In genomic region chr2:25912851-25913695, GRCh38 we compare ENCODE assay signal across 11 cellular contexts. TPM values are rescaled to one million over a fixed set of nuclear protein-coding genes. Genes with fewer than 3 reads are reported as not detected.
DNase-seq lines count a peak whose midpoint lies in the region; TF ChIP-seq lines count a peak whose summit lies in the region.
"Had no signal": no experiment of that assay in that cellular context is flagged by ENCODE, and none has a peak within 500 bp of the region (broad histone marks: within the 10 kb centered on the region; RNA-seq: fewer than 3 reads in every experiment).

No MANE protein-coding gene starts in this region.

- H3K27ac ChIP-seq in HEK293 (ENCODE audit: extremely low read depth, low read depth, low read length) (no peak overlapping the region), SK-N-SH (ENCODE audit: low read depth in 2 of 2, low read length in 1 of 2) (peak overlapping the region in 1 of 2 experiments; percentile 29; a peak in 1 of 4 replicates)
- H3K27ac ChIP-seq: KMS-11 had no signal

- peak overlapping the region; percentile 75; the same call in 1 of the 2 replicates for H2AFZ ChIP-seq in SK-N-SH (ENCODE audit: low read depth)

- no peak overlapping the region for H3K4me3 ChIP-seq in HEK293 (ENCODE audit: low read depth, low read length)
- no peak overlapping the region for H3K4me3 ChIP-seq in SK-N-SH (ENCODE audit: low read depth in 2 of 2, low read length in 1 of 2)

- 0 out of 2 replicates have a peak, but pooled peaks have one; percentile 1 for TF ChIP-seq RAD21 in SK-N-SH (IDR thresholded peaks at IDR 0.05; ENCODE audit: low read length)

- H3K9me3 ChIP-seq in HEK293 (ENCODE audit: control insufficient read depth, insufficient read depth, low read depth, low read length), result no peaks in the 10 kb centered on the region
- H3K9me3 ChIP-seq in SK-N-SH, result no peaks in the 10 kb centered on the region

- no peaks in the 10 kb centered on the region for H3K9me2 ChIP-seq in SK-N-SH

- H3K27me3 ChIP-seq in SK-N-SH (ENCODE audit: insufficient read depth), result no peaks in the 10 kb centered on the region

- CTCF ChIA-PET in HEK293 (lab: Yijun Ruan, JAX), result interaction anchor here (0.6 to 0.7 kb wide), 2 partner anchors 30 to 302 kb away, joined by 3 to 4 read pairs; no protein-coding TSS in a partner anchor
- CTCF ChIA-PET in SK-N-SH (lab: Yijun Ruan, JAX), result no interaction called here

- no peak overlapping the region for H3K9ac ChIP-seq in SK-N-SH
- H3K9ac ChIP-seq: KMS-11 had no signal

- no peaks in the 10 kb centered on the region for H3F3A ChIP-seq in SK-N-SH (replicated peaks; ENCODE audit: insufficient read depth)

- POLR2A ChIA-PET in HEK293 (lab: Yijun Ruan, JAX), result interaction anchor here (1.3 kb wide), 1 partner anchor 35 kb away, joined by 6 read pairs; the partner anchor contains the start of gene ASXL2
- POLR2A ChIA-PET in SK-N-SH (lab: Yijun Ruan, JAX), result interaction anchor here (2.0 kb wide), 1 partner anchor 35 kb away, joined by 5 read pairs; the partner anchor contains the start of gene ASXL2

- H3K4me2 ChIP-seq in SK-N-SH, result peak overlapping the region; percentile 53
- H3K4me2 ChIP-seq: KMS-11 had no signal

- H3K36me3 ChIP-seq in HEK293 (ENCODE audit: control insufficient read depth in 2 of 2, insufficient read depth in 1 of 2, low read length in 2 of 2), result no peaks in the 10 kb centered on the region
- no peaks in the 10 kb centered on the region for H3K36me3 ChIP-seq in SK-N-SH (replicated peaks in 1 of 2; ENCODE audit: control insufficient read depth in 1 of 2, insufficient read depth in 2 of 2, low read length in 1 of 2)

- H3K79me2 ChIP-seq in SK-N-SH (ENCODE audit: insufficient read depth), result no peaks in the 10 kb centered on the region

- TF ChIP-seq EP300 in SK-N-SH (IDR thresholded peaks at IDR 0.05; ENCODE audit: borderline replicate concordance in 1 of 2, low read depth in 1 of 2, low read length in 1 of 2), result no peak

- TF ChIP-seq CTCF in HEK293 (tag by site-specific recombination; IDR thresholded peaks at IDR 0.05), result no peak
- no peak for TF ChIP-seq CTCF in SK-N-SH (IDR thresholded peaks at IDR 0.05)

- H4K20me1 ChIP-seq in SK-N-SH (ENCODE audit: insufficient read depth), result no peaks in the 10 kb centered on the region

- 31% methylated on average over 10 of the region's 10 CpGs for WGBS in SK-N-SH (ENCODE audit: low lambda C conversion rate)

- DNase-seq in A172 (ENCODE audit: low spot score) (peak; percentile 25), SK-N-SH (peak; percentile 72), iPS DF 4.7 (ENCODE audit: extremely low read depth, low spot score) (peak; percentile 22), SHP77 (lab: John Stamatoyannopoulos, UW) (no peak), islet precursor cell (no peak), NCI-H524 treated with DMSO at 0.1 percent for 48 hours (lab: John Stamatoyannopoulos, UW) (no peak)
- DNase-seq in stimulated activated CD4-positive, alpha-beta T cell treated with anti-CD3 and anti-CD28 coated beads, Interleukin-2, amount 100 ng/mL, for 48 hours, result no peak
- DNase-seq: CD8-positive, alpha-beta T cell; small intestine had no signal

- H3K4me1 ChIP-seq in HEK293 (ENCODE audit: control insufficient read depth, insufficient read depth, low read length) (no peaks in the 10 kb centered on the region), SK-N-SH (ENCODE audit: control insufficient read depth in 1 of 2, insufficient read depth in 2 of 2, low read depth in 1 of 2, low read length in 1 of 2) (peaks cover 7 to 11% of the 10 kb centered on the region in 2 experiments; a peak in 2 of 4 replicates)

TF ChIP-seq in HEK293, 187 proteins besides CTCF, POLR2A, EP300 and RAD21 (continues in another document):
- no peak for TF ChIP-seq ZNF473 (tag by site-specific recombination; IDR thresholded peaks at IDR 0.05)
- no peak for TF ChIP-seq ZSCAN18 (tag by site-specific recombination; IDR thresholded peaks at IDR 0.05)
- TF ChIP-seq, protein P1, sequence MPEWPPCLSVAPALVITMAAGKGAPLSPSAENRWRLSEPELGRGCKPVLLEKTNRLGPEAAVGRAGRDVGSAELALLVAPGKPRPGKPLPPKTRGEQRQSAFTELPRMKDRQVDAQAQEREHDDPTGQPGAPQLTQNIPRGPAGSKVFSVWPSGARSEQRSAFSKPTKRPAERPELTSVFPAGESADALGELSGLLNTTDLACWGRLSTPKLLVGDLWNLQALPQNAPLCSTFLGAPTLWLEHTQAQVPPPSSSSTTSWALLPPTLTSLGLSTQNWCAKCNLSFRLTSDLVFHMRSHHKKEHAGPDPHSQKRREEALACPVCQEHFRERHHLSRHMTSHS (tag by site-specific recombination; IDR thresholded peaks at IDR 0.05), result no peak
- TF ChIP-seq ZNF660 (tag by site-specific recombination; IDR thresholded peaks at IDR 0.05), result no peak
- no peak for TF ChIP-seq ZNF791 (tag by site-specific recombination; IDR thresholded peaks at IDR 0.05)
- 0 out of 2 replicates have a peak, but pooled peaks have one; percentile 27 for TF ChIP-seq TCF7L2 (IDR thresholded peaks at IDR 0.05; ENCODE audit: borderline replicate concordance, low read depth, low read length)
- TF ChIP-seq ZNF555 (tag by site-specific recombination; conservative IDR thresholded peaks at IDR 0.05), result no peak
- no peak for TF ChIP-seq ZNF629 (tag by site-specific recombination; IDR thresholded peaks at IDR 0.05)
- no peak for TF ChIP-seq ZNF776 (tag by site-specific recombination; IDR thresholded peaks at IDR 0.05; ENCODE audit: borderline replicate concordance)
- no peak for TF ChIP-seq YY2 (tag by site-specific recombination; IDR thresholded peaks at IDR 0.05)
- no peak for TF ChIP-seq ZNF626 (tag by site-specific recombination; IDR thresholded peaks at IDR 0.05)
- TF ChIP-seq ZIC2 (tag by site-specific recombination; IDR thresholded peaks at IDR 0.05), result peak; percentile 28; the same call in 1 of the 2 replicates
- TF ChIP-seq ZNF10 (tag by site-specific recombination; IDR thresholded peaks at IDR 0.05), result 0 out of 2 replicates have a peak, but pooled peaks have one; percentile 25
- no peak for TF ChIP-seq ZNF24 (tag by site-specific recombination; IDR thresholded peaks at IDR 0.05)
- TF ChIP-seq KLF7 (tag by site-specific recombination; IDR thresholded peaks at IDR 0.05; ENCODE audit: borderline replicate concordance), result no peak

TF ChIP-seq in SK-N-SH, 30 proteins besides CTCF, POLR2A, EP300 and RAD21 (continues in another document):
- TF ChIP-seq NRF1 (IDR thresholded peaks at IDR 0.05; ENCODE audit: low read depth, low read length), result no peak
- no peak for TF ChIP-seq JUND (IDR thresholded peaks at IDR 0.05)
- TF ChIP-seq, protein P2, sequence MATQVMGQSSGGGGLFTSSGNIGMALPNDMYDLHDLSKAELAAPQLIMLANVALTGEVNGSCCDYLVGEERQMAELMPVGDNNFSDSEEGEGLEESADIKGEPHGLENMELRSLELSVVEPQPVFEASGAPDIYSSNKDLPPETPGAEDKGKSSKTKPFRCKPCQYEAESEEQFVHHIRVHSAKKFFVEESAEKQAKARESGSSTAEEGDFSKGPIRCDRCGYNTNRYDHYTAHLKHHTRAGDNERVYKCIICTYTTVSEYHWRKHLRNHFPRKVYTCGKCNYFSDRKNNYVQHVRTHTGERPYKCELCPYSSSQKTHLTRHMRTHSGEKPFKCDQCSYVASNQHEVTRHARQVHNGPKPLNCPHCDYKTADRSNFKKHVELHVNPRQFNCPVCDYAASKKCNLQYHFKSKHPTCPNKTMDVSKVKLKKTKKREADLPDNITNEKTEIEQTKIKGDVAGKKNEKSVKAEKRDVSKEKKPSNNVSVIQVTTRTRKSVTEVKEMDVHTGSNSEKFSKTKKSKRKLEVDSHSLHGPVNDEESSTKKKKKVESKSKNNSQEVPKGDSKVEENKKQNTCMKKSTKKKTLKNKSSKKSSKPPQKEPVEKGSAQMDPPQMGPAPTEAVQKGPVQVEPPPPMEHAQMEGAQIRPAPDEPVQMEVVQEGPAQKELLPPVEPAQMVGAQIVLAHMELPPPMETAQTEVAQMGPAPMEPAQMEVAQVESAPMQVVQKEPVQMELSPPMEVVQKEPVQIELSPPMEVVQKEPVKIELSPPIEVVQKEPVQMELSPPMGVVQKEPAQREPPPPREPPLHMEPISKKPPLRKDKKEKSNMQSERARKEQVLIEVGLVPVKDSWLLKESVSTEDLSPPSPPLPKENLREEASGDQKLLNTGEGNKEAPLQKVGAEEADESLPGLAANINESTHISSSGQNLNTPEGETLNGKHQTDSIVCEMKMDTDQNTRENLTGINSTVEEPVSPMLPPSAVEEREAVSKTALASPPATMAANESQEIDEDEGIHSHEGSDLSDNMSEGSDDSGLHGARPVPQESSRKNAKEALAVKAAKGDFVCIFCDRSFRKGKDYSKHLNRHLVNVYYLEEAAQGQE (IDR thresholded peaks at IDR 0.05; ENCODE audit: low read depth, low read length), result no peak
- TF ChIP-seq, protein P3, sequence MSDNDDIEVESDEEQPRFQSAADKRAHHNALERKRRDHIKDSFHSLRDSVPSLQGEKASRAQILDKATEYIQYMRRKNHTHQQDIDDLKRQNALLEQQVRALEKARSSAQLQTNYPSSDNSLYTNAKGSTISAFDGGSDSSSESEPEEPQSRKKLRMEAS (IDR thresholded peaks at IDR 0.05; ENCODE audit: low read depth), result no peak
- TF ChIP-seq SMC3 (IDR thresholded peaks at IDR 0.05; ENCODE audit: low read depth, low read length), result no peak
- no peak for TF ChIP-seq RCOR1 (IDR thresholded peaks at IDR 0.05; ENCODE audit: low read length)
- no peak for TF ChIP-seq SIN3A (IDR thresholded peaks at IDR 0.05; ENCODE audit: borderline replicate concordance, low read depth, low read length)
- TF ChIP-seq MXI1 (IDR thresholded peaks at IDR 0.05; ENCODE audit: low read depth, low read length), result peak; percentile 61; the same call in 1 of the 2 replicates
- TF ChIP-seq TAF1 (IDR thresholded peaks at IDR 0.05; ENCODE audit: borderline replicate concordance, low read depth, low read length), result no peak
- no peak for TF ChIP-seq TEAD4 (IDR thresholded peaks at IDR 0.05; ENCODE audit: borderline replicate concordance, insufficient read depth)
- TF ChIP-seq, protein P4, sequence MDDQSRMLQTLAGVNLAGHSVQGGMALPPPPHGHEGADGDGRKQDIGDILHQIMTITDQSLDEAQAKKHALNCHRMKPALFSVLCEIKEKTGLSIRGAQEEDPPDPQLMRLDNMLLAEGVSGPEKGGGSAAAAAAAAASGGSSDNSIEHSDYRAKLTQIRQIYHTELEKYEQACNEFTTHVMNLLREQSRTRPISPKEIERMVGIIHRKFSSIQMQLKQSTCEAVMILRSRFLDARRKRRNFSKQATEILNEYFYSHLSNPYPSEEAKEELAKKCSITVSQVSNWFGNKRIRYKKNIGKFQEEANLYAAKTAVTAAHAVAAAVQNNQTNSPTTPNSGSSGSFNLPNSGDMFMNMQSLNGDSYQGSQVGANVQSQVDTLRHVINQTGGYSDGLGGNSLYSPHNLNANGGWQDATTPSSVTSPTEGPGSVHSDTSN (IDR thresholded peaks at IDR 0.05), result no peak; the same call in 1 of the 2 replicates
- TF ChIP-seq POLR2AphosphoS5 (IDR thresholded peaks at IDR 0.05; ENCODE audit: low read depth, low read length), result no peak
- TF ChIP-seq FOSL2 (IDR thresholded peaks at IDR 0.05; ENCODE audit: borderline replicate concordance, low read depth), result no peak

RNA-seq across cellular contexts. Expression of gene ASXL2, which starts 34.8 kb away (rescaled TPM):
- 8.8 and 9.6 TPM in 2 replicates for total RNA-seq in A172 (2014; rRNA removed; shearing (Covaris generic))
- 4.8 and 6.1 TPM in 2 replicates for polyA plus RNA-seq in SK-N-SH (2012; rRNA removed)
- polyA plus RNA-seq in SK-N-SH (2012; cell fraction: cytosol; rRNA removed), result 5.6 and 5.8 TPM in 2 replicates
- 6.6 and 10.3 TPM in 2 replicates for polyA plus RNA-seq in SK-N-SH (2012; cell fraction: nucleus; rRNA removed)

Comparison
In these comparisons a context has a peak if more than half of its experiments do, and no peak if none do; other contexts are left out.
1. DNase-seq: peak in A172 (single experiment), SK-N-SH (single experiment) and iPS DF 4.7 (single experiment); none in SHP77 (0 of 2), islet precursor cell (single experiment), NCI-H524 treated with DMSO at 0.1 percent for 48 hours (single experiment) and stimulated activated CD4-positive, alpha-beta T cell treated with anti-CD3 and anti-CD28 coated beads, Interleukin-2, amount 100 ng/mL, for 48 hours (0 of 2).